In genomic region chr1:115309504-115309903, GRCh38 we compare ENCODE assay signal across 2 cellular contexts. TPM values are rescaled to one million over a fixed set of nuclear protein-coding genes. Genes with fewer than 3 reads are reported as not detected.
"Had no signal": no experiment of that assay in that cellular context is flagged by ENCODE, and none has a peak within 500 bp of the region (broad histone marks: within the 10 kb centered on the region; RNA-seq: fewer than 3 reads in every experiment).

No MANE protein-coding gene starts in this region.

RNA-seq across cellular contexts. Expression of gene NGF, which starts 28.5 kb away (rescaled TPM):
- total RNA-seq: H1, H4 had no signal
